Comparison of ENCODE assay signal across 13 cellular contexts in the genomic region with DNA sequence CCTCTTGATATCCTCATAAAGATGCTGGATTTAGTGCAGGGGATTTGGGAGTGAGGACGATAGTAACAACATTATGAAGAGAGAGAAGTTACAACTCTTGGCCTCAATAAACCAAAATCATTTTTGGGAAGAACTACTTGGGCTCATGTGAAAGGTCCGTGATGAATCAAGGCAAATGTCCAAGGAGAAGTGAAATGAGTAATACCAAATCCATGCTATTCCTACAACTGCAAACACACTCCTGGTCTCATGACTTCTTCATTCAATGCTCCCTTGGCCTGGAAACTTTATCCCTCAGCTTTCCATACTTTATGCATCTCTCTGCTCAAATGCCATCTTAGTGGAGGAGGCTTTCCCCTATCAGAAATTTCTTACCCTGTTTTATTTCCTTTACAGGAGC.
"Had no signal": no experiment of that assay in that cellular context is flagged by ENCODE, and none has a peak within 500 bp of the region (broad histone marks: within the 10 kb centered on the region; RNA-seq: fewer than 3 reads in every experiment).

No MANE protein-coding gene starts in this region.

- DNase-seq: activated CD4-positive, alpha-beta T cell treated with anti-CD3 and anti-CD28 coated beads, Interleukin-2, amount 50 U/mL, for 1 hour; activated CD8-positive, alpha-beta memory T cell treated with anti-CD3 and anti-CD28 coated beads for 24 hours; activated naive CD8-positive, alpha-beta T cell treated with anti-CD3 and anti-CD28 coated beads for 36 hours; effector memory CD8-positive, alpha-beta T cell; hippocampal formation; mesendoderm; nucleus accumbens; posterior cingulate gyrus; retina; stimulated activated CD4-positive, alpha-beta T cell treated with anti-CD3 and anti-CD28 coated beads, Interleukin-4, amount 100 ng/mL, for 24 hours; stimulated activated naive CD4-positive, alpha-beta T cell; T1000 had no signal

- H3K4me3 ChIP-seq: skin epidermis had no signal
